ENCODE assay signal across 18 cellular contexts in the genomic region with DNA sequence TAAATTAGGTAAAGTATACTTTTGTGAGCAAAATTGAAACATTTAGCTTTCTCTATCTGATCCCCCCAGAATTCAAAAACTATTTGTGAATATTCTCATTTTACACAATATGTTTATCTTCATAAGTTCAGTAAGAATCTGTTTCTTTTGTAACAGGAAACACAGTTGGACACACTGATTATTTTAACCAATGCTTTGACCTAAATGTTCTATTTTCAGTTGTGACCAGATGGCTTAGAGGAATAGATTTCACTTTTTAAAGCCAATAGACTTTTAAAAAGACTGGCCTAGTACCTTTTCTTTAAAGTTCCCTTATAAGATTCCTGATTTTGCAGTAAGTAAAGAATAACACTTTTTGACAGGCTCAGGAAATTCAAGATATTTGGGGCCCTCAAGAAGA.
DNase-seq lines count a peak whose midpoint lies in the region; ATAC-seq and TF ChIP-seq lines count a peak whose summit lies in the region.
"Had no signal": no experiment of that assay in that cellular context is flagged by ENCODE, and none has a peak within 500 bp of the region (broad histone marks: within the 10 kb centered on the region; RNA-seq: fewer than 3 reads in every experiment).

No MANE protein-coding gene starts in this region.

- TF ChIP-seq CTCF in GM23338 (conservative IDR thresholded peaks at IDR 0.05; ENCODE audit: low read depth in 2 of 2) (no peak), WTC11 (IDR thresholded peaks at IDR 0.05) (no peak)

- no peak overlapping the region for H2AFZ ChIP-seq in GM23338

- peaks cover 0 to 16% (median 4%) of the 10 kb centered on the region in 11 experiments; a peak in 12 of 22 replicates for H3K36me3 ChIP-seq in BLaER1 treated with 17β-estradiol and CSF1 and Interleukin-3, amounts not matched to agents 10 nM and 100 nM
- no peaks in the 10 kb centered on the region for H3K36me3 ChIP-seq in GM23338 (ENCODE audit: insufficient read depth)
- no peaks in the 10 kb centered on the region for H3K36me3 ChIP-seq in adipocyte (ENCODE audit: control insufficient read depth, insufficient read depth, low read length, severe bottlenecking)
- H3K36me3 ChIP-seq in mesodermal cell (ENCODE audit: control insufficient read depth, insufficient read depth, low read length) = no peaks in the 10 kb centered on the region

- H3K79me2 ChIP-seq in GM23338 (replicated peaks; ENCODE audit: insufficient read depth) = no peaks in the 10 kb centered on the region

- peaks cover 3% of the 10 kb centered on the region for H3K27me3 Mint-ChIP-seq in GM23338 (ENCODE audit: insufficient read depth, low read depth, poor library complexity)
- peaks cover 0 to 7% of the 10 kb centered on the region in 2 donors for H3K27me3 Mint-ChIP-seq in natural killer cell treated with Interleukin-12 subunit alpha and Interleukin-12 subunit beta and Interleukin-15 and Interleukin-18, amount 100 ng/mL, for 72 hours
- H3K27me3 Mint-ChIP-seq in WTC11 (ENCODE audit: low read depth) = peaks cover 59% of the 10 kb centered on the region

- H3K4me1 Mint-ChIP-seq in GM23338 (peaks cover 71% of the 10 kb centered on the region), WTC11 (peaks cover 80% of the 10 kb centered on the region)
- H3K4me1 Mint-ChIP-seq in natural killer cell treated with Interleukin-12 subunit alpha and Interleukin-12 subunit beta and Interleukin-15 and Interleukin-18, amount 100 ng/mL, for 72 hours (ENCODE audit: low read depth in 2 of 2) = no peaks in the 10 kb centered on the region
- H3K4me1 Mint-ChIP-seq: CD4-positive, alpha-beta memory T cell had no signal

- CTCF ChIA-PET in WTC11 (lab: Charles Lee) = interaction anchor here (1.2 kb wide), 1 partner anchor 15 kb away, joined by 3 read pairs; no protein-coding TSS in a partner anchor

- H3K4me2 ChIP-seq in BLaER1 treated with 17β-estradiol and CSF1 and Interleukin-3, amounts not matched to agents 10 nM and 100 nM = peak overlapping the region; percentile 6 to 75 (median 64); a peak in 20 of 22 replicates
- peak overlapping the region; percentile 36 for H3K4me2 ChIP-seq in GM23338

- peaks cover 21 to 57% (median 36%) of the 10 kb centered on the region in 11 experiments for H3K9me3 ChIP-seq in BLaER1 treated with 17β-estradiol and CSF1 and Interleukin-3, amounts not matched to agents 10 nM and 100 nM (replicated peaks in 1 of 11)
- H3K9me3 ChIP-seq in adipocyte (ENCODE audit: control insufficient read depth, low read length) (peaks cover 6% of the 10 kb centered on the region), mesodermal cell (ENCODE audit: control insufficient read depth, low read length) (peaks cover 5% of the 10 kb centered on the region)

- DNase-seq in GM23338 (ENCODE audit: low spot score) (no peak), adipocyte (ENCODE audit: low read depth) (peak; percentile 51), NCI-H1048 (lab: John Stamatoyannopoulos, UW) (no peak), WTC11 (ENCODE audit: low spot score) (no peak), Ammon's horn (ENCODE audit: low spot score) (no peak)
- DNase-seq in natural killer cell treated with Interleukin-12 subunit alpha and Interleukin-12 subunit beta and Interleukin-15 and Interleukin-18, amount 100 ng/mL, for 72 hours (ENCODE audit: low spot score) = no peak
- DNase-seq: AML-193; CD4-positive, alpha-beta memory T cell; DMS79; GDM1; H9; NCI-H1092; NCI-H1694 treated with DMSO at 0.1 percent for 48 hours; NCI-H748 treated with DMSO at 0.1 percent for 48 hours; Right ventricle myocardium superior had no signal

- no peaks in the 10 kb centered on the region for H3F3A ChIP-seq in GM23338 (replicated peaks; ENCODE audit: low read depth)

- no peaks in the 10 kb centered on the region for H3K9me2 ChIP-seq in GM23338 (ENCODE audit: insufficient read depth)

- H3K9ac ChIP-seq in BLaER1 treated with 17β-estradiol and CSF1 and Interleukin-3, amounts not matched to agents 10 nM and 100 nM = peak overlapping the region in 7 of 11 experiments; percentile 44 to 79 (median 64); a peak in 12 of 22 replicates
- H3K9ac ChIP-seq in adipocyte (ENCODE audit: low read length) = no peak overlapping the region

- no peaks in the 10 kb centered on the region for H4K20me1 ChIP-seq in BLaER1 treated with 17β-estradiol and CSF1 and Interleukin-3, amounts not matched to agents 10 nM and 100 nM
- H4K20me1 ChIP-seq in GM23338 (replicated peaks; ENCODE audit: insufficient read depth) = no peaks in the 10 kb centered on the region

- POLR2A ChIA-PET in WTC11 (lab: Charles Lee) = no interaction called here

- peaks cover 9% of the 10 kb centered on the region; the same call in 2 of the 3 replicates for H3K9me3 Mint-ChIP-seq in GM23338
- H3K9me3 Mint-ChIP-seq in natural killer cell treated with Interleukin-12 subunit alpha and Interleukin-12 subunit beta and Interleukin-15 and Interleukin-18, amount 100 ng/mL, for 72 hours = peaks cover 3% of the 10 kb centered on the region
- peaks cover 8% of the 10 kb centered on the region for H3K9me3 Mint-ChIP-seq in WTC11

- H3K27ac ChIP-seq in BLaER1 treated with 17β-estradiol and CSF1 and Interleukin-3, amounts not matched to agents 10 nM and 100 nM = peak overlapping the region; percentile 5 to 92 (median 71); a peak in 17 of 22 replicates
- H3K27ac ChIP-seq in GM23338 (ENCODE audit: low read depth) = peak overlapping the region; percentile 91; the same call in 1 of the 2 replicates
- peak overlapping the region; percentile 11 for H3K27ac ChIP-seq in mesodermal cell (ENCODE audit: low read depth, low read length, severe bottlenecking)

- H3K27ac Mint-ChIP-seq in GM23338 (peak overlapping the region; percentile 65; the same call in 1 of the 2 replicates), WTC11 (no peak overlapping the region)
- no peak overlapping the region for H3K27ac Mint-ChIP-seq in natural killer cell treated with Interleukin-12 subunit alpha and Interleukin-12 subunit beta and Interleukin-15 and Interleukin-18, amount 100 ng/mL, for 72 hours
- H3K27ac Mint-ChIP-seq: CD4-positive, alpha-beta memory T cell had no signal

- H3K27me3 ChIP-seq in BLaER1 treated with 17β-estradiol and CSF1 and Interleukin-3, amounts not matched to agents 10 nM and 100 nM = no peaks in the 10 kb centered on the region
- H3K27me3 ChIP-seq in GM23338 (ENCODE audit: insufficient read depth) (no peaks in the 10 kb centered on the region), adipocyte (replicated peaks; ENCODE audit: control insufficient read depth, insufficient read depth, low read length) (no peaks in the 10 kb centered on the region)

- H3K4me3 ChIP-seq in BLaER1 treated with 17β-estradiol and CSF1 and Interleukin-3, amounts not matched to agents 10 nM and 100 nM = peak overlapping the region in 2 of 10 experiments; percentile 32 to 35; a peak in 4 of 20 replicates
- H3K4me3 ChIP-seq in GM23338 (no peak overlapping the region), adipocyte (ENCODE audit: low read length) (no peak overlapping the region), mesodermal cell (ENCODE audit: extremely low read depth, insufficient read depth, low read length, poor library complexity, severe bottlenecking) (no peak overlapping the region)

- H3K36me3 Mint-ChIP-seq in GM23338 (ENCODE audit: low read depth) (peaks cover 7% of the 10 kb centered on the region; the same call in 2 of the 3 replicates), WTC11 (peaks cover 9% of the 10 kb centered on the region)
- no peaks in the 10 kb centered on the region for H3K36me3 Mint-ChIP-seq in natural killer cell treated with Interleukin-12 subunit alpha and Interleukin-12 subunit beta and Interleukin-15 and Interleukin-18, amount 100 ng/mL, for 72 hours
- H3K36me3 Mint-ChIP-seq: CD4-positive, alpha-beta memory T cell had no signal

- peaks cover 10 to 76% (median 60%) of the 10 kb centered on the region in 10 experiments for H3K4me1 ChIP-seq in BLaER1 treated with 17β-estradiol and CSF1 and Interleukin-3, amounts not matched to agents 10 nM and 100 nM
- H3K4me1 ChIP-seq in GM23338 (ENCODE audit: insufficient read depth) (peaks cover 80% of the 10 kb centered on the region), adipocyte (ENCODE audit: control insufficient read depth, insufficient read depth, low read length) (peaks cover 26% of the 10 kb centered on the region), mesodermal cell (ENCODE audit: control insufficient read depth, insufficient read depth, low read length, poor library complexity, severe bottlenecking) (peaks cover 4% of the 10 kb centered on the region)

- ATAC-seq in GM23338 = no peak
- ATAC-seq in natural killer cell treated with Interleukin-12 subunit alpha and Interleukin-12 subunit beta and Interleukin-15 and Interleukin-18, amount 100 ng/mL, for 72 hours = no peak
- ATAC-seq in WTC11 = no peak
- ATAC-seq: Panc1 had no signal

- no peak overlapping the region for H3K4me3 Mint-ChIP-seq in GM23338
- no peak overlapping the region for H3K4me3 Mint-ChIP-seq in natural killer cell treated with Interleukin-12 subunit alpha and Interleukin-12 subunit beta and Interleukin-15 and Interleukin-18, amount 100 ng/mL, for 72 hours
- no peak overlapping the region for H3K4me3 Mint-ChIP-seq in WTC11
- H3K4me3 Mint-ChIP-seq: CD4-positive, alpha-beta memory T cell; H9 had no signal

TF ChIP-seq in WTC11, 78 proteins besides CTCF, POLR2A, EP300 and RAD21 (continues in another document):
- TF ChIP-seq CREB1 (CRISPR knock-in tag; IDR thresholded peaks at IDR 0.05) (no peak), OVOL2 (CRISPR knock-in tag; IDR thresholded peaks at IDR 0.05; ENCODE audit: borderline replicate concordance) (no peak), HMGA2 (CRISPR knock-in tag; IDR thresholded peaks at IDR 0.05) (no peak), MXD4 (CRISPR knock-in tag; IDR thresholded peaks at IDR 0.05; ENCODE audit: borderline replicate concordance) (no peak)
- TF ChIP-seq, protein P1, sequence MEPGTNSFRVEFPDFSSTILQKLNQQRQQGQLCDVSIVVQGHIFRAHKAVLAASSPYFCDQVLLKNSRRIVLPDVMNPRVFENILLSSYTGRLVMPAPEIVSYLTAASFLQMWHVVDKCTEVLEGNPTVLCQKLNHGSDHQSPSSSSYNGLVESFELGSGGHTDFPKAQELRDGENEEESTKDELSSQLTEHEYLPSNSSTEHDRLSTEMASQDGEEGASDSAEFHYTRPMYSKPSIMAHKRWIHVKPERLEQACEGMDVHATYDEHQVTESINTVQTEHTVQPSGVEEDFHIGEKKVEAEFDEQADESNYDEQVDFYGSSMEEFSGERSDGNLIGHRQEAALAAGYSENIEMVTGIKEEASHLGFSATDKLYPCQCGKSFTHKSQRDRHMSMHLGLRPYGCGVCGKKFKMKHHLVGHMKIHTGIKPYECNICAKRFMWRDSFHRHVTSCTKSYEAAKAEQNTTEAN (CRISPR knock-in tag; IDR thresholded peaks at IDR 0.05) = no peak
- TF ChIP-seq, protein P2, sequence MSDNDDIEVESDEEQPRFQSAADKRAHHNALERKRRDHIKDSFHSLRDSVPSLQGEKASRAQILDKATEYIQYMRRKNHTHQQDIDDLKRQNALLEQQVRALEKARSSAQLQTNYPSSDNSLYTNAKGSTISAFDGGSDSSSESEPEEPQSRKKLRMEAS (CRISPR knock-in tag; IDR thresholded peaks at IDR 0.05) = no peak

Comparison
In these comparisons a context has a peak if more than half of its experiments do, and no peak if none do; other contexts are left out.
1. H3K27ac ChIP-seq: peak in every context shown above with its lines; median percentile 91 in GM23338; 71 in BLaER1 treated with 17β-estradiol and CSF1 and Interleukin-3, amounts not matched to agents 10 nM and 100 nM; 11 in mesodermal cell.